ENCODE assay signal across 24 cellular contexts in genomic region chr12:65282840-65283239, GRCh38. TPM values are rescaled to one million over a fixed set of nuclear protein-coding genes. Genes with fewer than 3 reads are reported as not detected.
DNase-seq lines count a peak whose midpoint lies in the region; ATAC-seq and TF ChIP-seq lines count a peak whose summit lies in the region.
"Had no signal": no experiment of that assay in that cellular context is flagged by ENCODE, and none has a peak within 500 bp of the region (broad histone marks: within the 10 kb centered on the region; RNA-seq: fewer than 3 reads in every experiment).

No MANE protein-coding gene starts in this region.

- TF ChIP-seq CTCF in HFFc6 (IDR thresholded peaks at IDR 0.05), result peak; percentile 61
- TF ChIP-seq CTCF in hepatocyte (IDR thresholded peaks at IDR 0.05; ENCODE audit: poor library complexity), result peak; percentile 7
- no peak for TF ChIP-seq CTCF in gastrocnemius medialis (IDR thresholded peaks at IDR 0.05 in 4 of 5, conservative IDR thresholded peaks at IDR 0.05 in 1 of 5)
- no peak for TF ChIP-seq CTCF in brain microvascular endothelial cell (IDR thresholded peaks at IDR 0.05; ENCODE audit: low read depth, low read length, missing control alignments)

- no peak for ATAC-seq in gastrocnemius medialis
- ATAC-seq: activated CD4-positive, CD25-positive, alpha-beta regulatory T cell treated with anti-CD3 and anti-CD28 coated beads, Interleukin-2, amount 50 U/mL, for 24 hours; body of pancreas; left colon had no signal

- in situ Hi-C loops in gastrocnemius medialis (cut with MboI; ENCODE audit: low sequenced_read_pairs in 4 of 4) (no loop called here), brain microvascular endothelial cell (cut with HindIII; ENCODE audit: low pct_ligation_motif_present, low sequenced_read_pairs) (no loop called here)

- no peak overlapping the region for H2AFZ ChIP-seq in hepatocyte
- H2AFZ ChIP-seq: PC-9 had no signal

- H3K36me3 ChIP-seq in hepatocyte (replicated peaks; ENCODE audit: insufficient read depth, low read depth) (no peaks in the 10 kb centered on the region), gastrocnemius medialis (no peaks in the 10 kb centered on the region), brain microvascular endothelial cell (replicated peaks) (no peaks in the 10 kb centered on the region)
- H3K36me3 ChIP-seq: prostate gland, uterus had no signal

- peaks cover 27% of the 10 kb centered on the region for H3K79me2 ChIP-seq in hepatocyte

- H3K4me3 ChIP-seq in hepatocyte, result no peak overlapping the region
- H3K4me3 ChIP-seq in gastrocnemius medialis, result no peak overlapping the region
- H3K4me3 ChIP-seq in brain microvascular endothelial cell (ENCODE audit: low read depth, low read length), result no peak overlapping the region
- H3K4me3 ChIP-seq: body of pancreas, coronary artery, PC-9, prostate gland, uterus had no signal

- H3K9me2 ChIP-seq in hepatocyte (replicated peaks; ENCODE audit: insufficient read depth), result no peaks in the 10 kb centered on the region

- H3K4me1 ChIP-seq in hepatocyte (ENCODE audit: insufficient read depth) (no peaks in the 10 kb centered on the region), gastrocnemius medialis (peaks cover 36% of the 10 kb centered on the region in 2 donors)
- H3K4me1 ChIP-seq: prostate gland had no signal

- no peaks in the 10 kb centered on the region for H4K20me1 ChIP-seq in hepatocyte (ENCODE audit: insufficient read depth, poor library complexity, severe bottlenecking)

- peak overlapping the region; percentile 33 for H3K27ac Mint-ChIP-seq in HFFc6
- H3K27ac Mint-ChIP-seq: activated naive CD8-positive, alpha-beta T cell; nephron had no signal

- H3K4me2 ChIP-seq in hepatocyte, result no peak overlapping the region
- H3K4me2 ChIP-seq: PC-9 had no signal

- H3K36me3 Mint-ChIP-seq in HFFc6 (ENCODE audit: low read depth), result peaks cover 21% of the 10 kb centered on the region

- DNase-seq in AG08396 (ENCODE audit: low spot score) (peak; percentile 13), HFFc6 (no peak), SW480 (ENCODE audit: low spot score) (peak; percentile 6), hepatocyte (ENCODE audit: low spot score) (no peak), gastrocnemius medialis (no peak), brain microvascular endothelial cell (no peak), NCI-H446 (lab: John Stamatoyannopoulos, UW) (no peak), NCI-H1048 (lab: John Stamatoyannopoulos, UW) (no peak)
- DNase-seq: body of pancreas; COR-L47; left colon; midbrain; NCI-H1436 treated with DMSO at 0.1 percent for 48 hours; NCI-H2171; NCI-H748 treated with DMSO at 0.1 percent for 48 hours; PC-9; stimulated activated CD8-positive, alpha-beta memory T cell treated with anti-CD3 and anti-CD28 coated beads, Interleukin-4, amount 100 ng/mL, for 48 hours; T1000; uterus had no signal

- no peak for TF ChIP-seq POLR2A in gastrocnemius medialis (IDR thresholded peaks at IDR 0.05)

- peaks cover 11% of the 10 kb centered on the region for H3K4me1 Mint-ChIP-seq in HFFc6 (ENCODE audit: low read depth)

- WGBS in hepatocyte (ENCODE audit: low lambda C conversion rate, missing lambda C conversion rate), result 97% methylated on average over 1 of the region's 1 CpG

- peaks cover 12% of the 10 kb centered on the region for H3K27me3 ChIP-seq in hepatocyte
- no peaks in the 10 kb centered on the region for H3K27me3 ChIP-seq in gastrocnemius medialis
- H3K27me3 ChIP-seq in brain microvascular endothelial cell (replicated peaks), result no peaks in the 10 kb centered on the region
- H3K27me3 ChIP-seq: body of pancreas, uterus had no signal

- H3K9me3 ChIP-seq in hepatocyte (ENCODE audit: low read depth) (no peaks in the 10 kb centered on the region), gastrocnemius medialis (no peaks in the 10 kb centered on the region)
- H3K9me3 ChIP-seq: body of pancreas, prostate gland, uterus had no signal

- H3K27ac ChIP-seq in hepatocyte, result no peak overlapping the region
- H3K27ac ChIP-seq in gastrocnemius medialis, result peak overlapping the region in 2 of 4 donors; percentile 17 to 21
- H3K27ac ChIP-seq in brain microvascular endothelial cell, result no peak overlapping the region
- H3K27ac ChIP-seq: body of pancreas, coronary artery, PC-9, prostate gland, uterus had no signal

- H3K27me3 Mint-ChIP-seq in HFFc6 (ENCODE audit: insufficient read depth), result no peaks in the 10 kb centered on the region; the same call in 1 of the 2 replicates

- intact Hi-C loops in gastrocnemius medialis (cut with DNase I; ENCODE audit: low total_unique reads), result loop anchor here (10.0 kb wide), 1 partner anchor 1982 kb away; the partner anchor contains the start of gene CAND1

- no peaks in the 10 kb centered on the region for H3K9me3 Mint-ChIP-seq in HFFc6
- H3K9me3 Mint-ChIP-seq: nephron had no signal

- H3K4me3 Mint-ChIP-seq in HFFc6, result peak overlapping the region; percentile 53
- H3K4me3 Mint-ChIP-seq: activated naive CD8-positive, alpha-beta T cell had no signal

RNA-seq across cellular contexts. Expression of gene MSRB3, which starts 4.4 kb away (rescaled TPM):
- 100 to 1,000 TPM; 108 to 143 (median 127) TPM for total RNA-seq in HFFc6 (2021; fragmentation: NEBNext Ultra II Directional; extraction: Animal tissue kit (Norgen Biotek cat#: 25700))
- total RNA-seq in hepatocyte, result 17.1 and 19.2 TPM in 2 replicates
- polyA plus RNA-seq in hepatocyte, result 16.9 and 17.1 TPM in 2 replicates
- 10 to 100 TPM; 29.0 to 59.0 (median 47.3) TPM for total RNA-seq in gastrocnemius medialis

Comparison
In these comparisons a context has a peak if more than half of its experiments do, and no peak if none do; other contexts are left out.
1. DNase-seq: peak in AG08396 (single experiment) and SW480 (single experiment); none in HFFc6 (single experiment), hepatocyte (single experiment), gastrocnemius medialis (0 of 2), brain microvascular endothelial cell (single experiment), NCI-H446 (0 of 2) and NCI-H1048 (single experiment).
2. CTCF ChIP-seq: peak in HFFc6 (single experiment) and hepatocyte (single experiment); none in gastrocnemius medialis (0 of 5) and brain microvascular endothelial cell (single experiment).